Comparison of ENCODE assay signal across 14 cellular contexts in the genomic region with DNA sequence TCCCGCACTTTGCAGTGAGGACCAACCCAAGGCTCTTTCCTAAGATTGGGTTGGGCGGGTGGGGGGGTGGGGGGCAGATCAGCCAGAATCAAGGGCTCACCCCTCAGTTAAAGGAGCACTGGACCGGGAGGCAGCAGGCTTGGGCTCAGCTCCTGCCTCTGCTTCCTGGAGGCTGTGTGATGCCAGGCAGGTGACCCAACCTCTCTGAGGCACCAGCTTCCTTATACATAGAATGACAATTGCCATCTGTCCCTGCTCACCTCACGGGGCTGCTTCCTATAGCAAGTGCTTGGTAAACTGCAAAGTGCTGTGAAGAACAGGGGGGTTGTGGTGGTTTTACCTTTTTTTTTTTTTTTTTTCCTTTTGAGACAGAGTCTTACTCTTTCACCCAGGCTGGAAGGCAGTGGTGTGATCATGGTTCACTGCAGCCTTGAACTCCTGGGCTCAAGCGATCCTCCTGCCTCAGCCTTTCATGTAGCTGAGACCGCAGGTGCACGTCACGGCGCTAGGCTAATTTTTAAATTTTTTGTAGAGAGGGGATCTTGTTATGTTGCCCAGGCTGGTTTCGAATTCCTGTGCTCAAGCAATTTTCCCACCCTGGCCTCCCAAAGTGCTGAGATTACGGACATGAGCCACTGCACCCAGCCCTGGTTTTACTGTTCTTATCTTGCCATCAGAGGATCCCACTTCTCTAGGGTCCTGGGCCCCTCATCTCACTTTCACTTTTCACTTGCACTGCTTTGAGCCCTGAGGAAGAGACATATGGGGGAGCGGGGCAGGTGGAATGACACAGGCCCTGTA. TPM values are rescaled to one million over a fixed set of nuclear protein-coding genes. Genes with fewer than 3 reads are reported as not detected.
DNase-seq lines count a peak whose midpoint lies in the region; ATAC-seq and TF ChIP-seq lines count a peak whose summit lies in the region.
"Had no signal": no experiment of that assay in that cellular context is flagged by ENCODE, and none has a peak within 500 bp of the region (broad histone marks: within the 10 kb centered on the region; RNA-seq: fewer than 3 reads in every experiment).

No MANE protein-coding gene starts in this region.

- H3K4me3 ChIP-seq in sigmoid colon (no peak overlapping the region), MG63 (no peak overlapping the region)
- H3K4me3 ChIP-seq: upper lobe of left lung had no signal

- no peak for TF ChIP-seq EP300 in sigmoid colon (IDR thresholded peaks at IDR 0.05)

- WGBS in sigmoid colon, 2 donors, result 74 to 89% methylated on average over 12 of the region's 12 CpGs

- TF ChIP-seq POLR2A in sigmoid colon (IDR thresholded peaks at IDR 0.05), result no peak

- H3K36me3 ChIP-seq in sigmoid colon, result no peaks in the 10 kb centered on the region
- no peaks in the 10 kb centered on the region for H3K36me3 ChIP-seq in MG63
- H3K36me3 ChIP-seq: upper lobe of left lung had no signal

- intact Hi-C loops in sigmoid colon (cut with DNase I), result no loop called here

- peak overlapping the region; percentile 84 for H3K27ac Mint-ChIP-seq in activated naive CD8-positive, alpha-beta T cell treated with anti-CD3 and anti-CD28 coated beads, Interleukin-2, amount 10 ng/mL, durations not matched to agents 7 days and 5 days
- H3K27ac Mint-ChIP-seq: naive B cell had no signal

- TF ChIP-seq CTCF in sigmoid colon (IDR thresholded peaks at IDR 0.05), result no peak

- H3K27ac ChIP-seq in sigmoid colon, result peak overlapping the region; percentile 77 to 91 (median 87)
- no peak overlapping the region for H3K27ac ChIP-seq in caudate nucleus (ENCODE audit: low read depth, low read length)
- H3K27ac ChIP-seq: upper lobe of left lung had no signal

- DNase-seq in activated CD4-positive, CD25-positive, alpha-beta regulatory T cell treated with anti-CD3 and anti-CD28 coated beads, Interleukin-2, amount 50 U/mL, for 72 hours, result no peak
- DNase-seq in GOT3 (lab: John Stamatoyannopoulos, UW) (peak; percentile 95), sigmoid colon (no peak), caudate nucleus (lab: John Stamatoyannopoulos, UW) (no peak), MG63 (no peak)
- DNase-seq in activated naive CD8-positive, alpha-beta T cell treated with anti-CD3 and anti-CD28 coated beads, Interleukin-2, amount 10 ng/mL, durations not matched to agents 7 days and 5 days, result peak; percentile 56
- DNase-seq: activated CD8-positive, alpha-beta memory T cell treated with anti-CD3 and anti-CD28 coated beads for 24 hours; aorta; DMS153; naive B cell; NCI-H2081; upper lobe of left lung had no signal

- H3K4me3 Mint-ChIP-seq in activated naive CD8-positive, alpha-beta T cell treated with anti-CD3 and anti-CD28 coated beads, Interleukin-2, amount 10 ng/mL, durations not matched to agents 7 days and 5 days, result peak overlapping the region; percentile 53

- POLR2A ChIA-PET in activated naive CD8-positive, alpha-beta T cell treated with anti-CD3 and anti-CD28 coated beads, Interleukin-2, amount 10 ng/mL, durations not matched to agents 7 days and 5 days (lab: Charles Lee), result interaction anchor here (0.6 to 3.1 kb wide), 22 partner anchors 8 to 1255 kb away, joined by 3 to 18 read pairs (median 4); partner anchors contain the start of genes CITED4 and NFYC

- H3K27me3 ChIP-seq in sigmoid colon (no peaks in the 10 kb centered on the region), MG63 (no peaks in the 10 kb centered on the region)
- H3K27me3 ChIP-seq: upper lobe of left lung had no signal

- peaks cover 0 to 86% (median 77%) of the 10 kb centered on the region in 4 donors for H3K4me1 ChIP-seq in sigmoid colon

- no peaks in the 10 kb centered on the region for H3K9me3 ChIP-seq in sigmoid colon
- no peaks in the 10 kb centered on the region for H3K9me3 ChIP-seq in MG63
- H3K9me3 ChIP-seq: upper lobe of left lung had no signal

- H3K36me3 Mint-ChIP-seq in activated naive CD8-positive, alpha-beta T cell treated with anti-CD3 and anti-CD28 coated beads, Interleukin-2, amount 10 ng/mL, durations not matched to agents 7 days and 5 days, result no peaks in the 10 kb centered on the region
- H3K36me3 Mint-ChIP-seq: naive B cell had no signal

- H3K4me1 Mint-ChIP-seq in activated naive CD8-positive, alpha-beta T cell treated with anti-CD3 and anti-CD28 coated beads, Interleukin-2, amount 10 ng/mL, durations not matched to agents 7 days and 5 days, result peaks cover 35% of the 10 kb centered on the region

- H3K27me3 Mint-ChIP-seq in activated naive CD8-positive, alpha-beta T cell treated with anti-CD3 and anti-CD28 coated beads, Interleukin-2, amount 10 ng/mL, durations not matched to agents 7 days and 5 days, result no peaks in the 10 kb centered on the region

- no peaks in the 10 kb centered on the region for H3K9me3 Mint-ChIP-seq in activated naive CD8-positive, alpha-beta T cell treated with anti-CD3 and anti-CD28 coated beads, Interleukin-2, amount 10 ng/mL, durations not matched to agents 7 days and 5 days
- H3K9me3 Mint-ChIP-seq: naive B cell had no signal

- peak; percentile 21 to 25 for ATAC-seq in activated CD4-positive, CD25-positive, alpha-beta regulatory T cell treated with anti-CD3 and anti-CD28 coated beads, Interleukin-2, amount 50 U/mL, for 24 hours
- peak; percentile 69 for ATAC-seq in activated naive CD8-positive, alpha-beta T cell treated with anti-CD3 and anti-CD28 coated beads, Interleukin-2, amount 10 ng/mL, durations not matched to agents 7 days and 5 days (ENCODE audit: low read depth)
- no peak for ATAC-seq in HG02973 (IDR thresholded peaks at IDR 0.05; ENCODE audit: unreplicated experiment)

RNA-seq across cellular contexts. Expression of gene KCNQ4, which starts 11.5 kb away (rescaled TPM):
- 1 to 10 TPM; 1.2 to 1.5 TPM for total RNA-seq in activated naive CD8-positive, alpha-beta T cell treated with anti-CD3 and anti-CD28 coated beads, Interleukin-2, amount 10 ng/mL, durations not matched to agents 7 days and 5 days
- 10 to 100 TPM in 1 of 4 donors, 1 to 10 TPM in 3; 4.8 to 10.8 (median 8.7) TPM for total RNA-seq in sigmoid colon
- 1 to 10 TPM in 1 of 3 donors, under 1 TPM in 1, not detected in 1; 0.60 to 2.6 TPM for polyA plus RNA-seq in sigmoid colon
- total RNA-seq in MG63 (2014; rRNA removed; shearing (Covaris generic); ENCODE audit: low replicate concordance), result not detected in 2 replicates

Comparison
In these comparisons a context has a peak if more than half of its experiments do, and no peak if none do; other contexts are left out.
1. DNase-seq: peak in GOT3 (single experiment) and activated naive CD8-positive, alpha-beta T cell treated with anti-CD3 and anti-CD28 coated beads, Interleukin-2, amount 10 ng/mL, durations not matched to agents 7 days and 5 days (single experiment); none in activated CD4-positive, CD25-positive, alpha-beta regulatory T cell treated with anti-CD3 and anti-CD28 coated beads, Interleukin-2, amount 50 U/mL, for 72 hours (single experiment), sigmoid colon (single experiment), caudate nucleus (0 of 61) and MG63 (single experiment).